10 cellular contexts compared by ENCODE assay signal in the genomic region with DNA sequence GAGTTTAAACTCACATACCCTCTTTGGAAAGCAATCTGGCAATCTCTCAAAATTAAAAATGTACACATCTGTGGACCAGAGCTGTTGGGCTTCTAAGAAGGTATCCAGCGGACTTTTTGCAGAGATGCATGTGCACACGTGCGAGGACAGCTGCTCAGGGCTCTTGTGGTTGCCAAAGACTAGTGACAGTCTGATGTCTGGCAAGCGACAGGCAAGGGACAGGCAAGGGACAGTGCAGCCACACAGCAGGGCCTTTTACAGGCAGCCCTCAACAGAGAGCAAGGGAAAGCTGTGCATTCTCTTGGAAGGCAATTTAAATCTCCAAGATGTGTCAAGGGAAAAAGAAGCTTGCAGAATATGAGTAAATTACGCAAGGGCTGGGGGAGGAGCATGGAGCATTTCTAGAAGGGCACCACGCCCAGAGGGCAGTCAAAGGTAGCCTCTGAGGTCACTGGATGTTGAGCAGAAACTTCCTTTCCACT. TPM values are rescaled to one million over a fixed set of nuclear protein-coding genes. Genes with fewer than 3 reads are reported as not detected.
DNase-seq lines count a peak whose midpoint lies in the region; ATAC-seq and TF ChIP-seq lines count a peak whose summit lies in the region.
"Had no signal": no experiment of that assay in that cellular context is flagged by ENCODE, and none has a peak within 500 bp of the region (broad histone marks: within the 10 kb centered on the region; RNA-seq: fewer than 3 reads in every experiment).

No MANE protein-coding gene starts in this region.

- intact Hi-C loops in ascending aorta (cut with DNase I), result no loop called here

- no peak for ATAC-seq in HG02981 (IDR thresholded peaks at IDR 0.05; ENCODE audit: unreplicated experiment)
- ATAC-seq: left lobe of liver; stimulated activated memory B cell treated with anti-CD40 and anti-IgM and Interleukin-4, amounts not matched to agents 10 μg/mL and 1 μg/mL and 100 μg/mL, for 72 hours had no signal

- peak overlapping the region; percentile 90 for H3K27ac ChIP-seq in osteoblast (ENCODE audit: low read depth, low read length)
- no peak overlapping the region for H3K27ac ChIP-seq in ascending aorta

- DNase-seq in ELF-1 (ENCODE audit: low read depth, low spot score) (peak; percentile 60), OCI-M1 (lab: John Stamatoyannopoulos, UW) (peak; percentile 17), fibroblast of peridontal ligament (ENCODE audit: extremely low read depth) (peak; percentile 42), osteoblast (ENCODE audit: insufficient read length, low spot score, missing footprints) (peak; percentile 90), SKM-1 (lab: John Stamatoyannopoulos, UW; ENCODE audit: unreplicated experiment) (no peak), ascending aorta (ENCODE audit: low spot score in 2 of 2) (no peak)
- DNase-seq in activated T-cell treated with anti-CD3 and anti-CD28 coated beads, Interleukin-2, amount 50 U/mL, for 1 hour, result no peak

- peak overlapping the region; percentile 87 for H3K4me2 ChIP-seq in osteoblast (ENCODE audit: insufficient read depth, low read length)

- H3K4me3 ChIP-seq in osteoblast (ENCODE audit: insufficient read depth, low read length), result peak overlapping the region; percentile 61
- no peak overlapping the region for H3K4me3 ChIP-seq in ascending aorta

- H3K36me3 ChIP-seq in osteoblast (ENCODE audit: insufficient read depth, low read length) (no peaks in the 10 kb centered on the region), ascending aorta (no peaks in the 10 kb centered on the region)

- H3K27me3 ChIP-seq in osteoblast (ENCODE audit: insufficient read depth, low read length) (no peaks in the 10 kb centered on the region), ascending aorta (no peaks in the 10 kb centered on the region)

- TF ChIP-seq CTCF in osteoblast (IDR thresholded peaks at IDR 0.05; ENCODE audit: extremely low read depth, low read depth, low read length) (no peak), ascending aorta (IDR thresholded peaks at IDR 0.05) (no peak)

- peaks cover 45% of the 10 kb centered on the region for H3K4me1 ChIP-seq in osteoblast (ENCODE audit: insufficient read depth, low read length)
- H3K4me1 ChIP-seq in ascending aorta, result peaks cover 0 to 4% of the 10 kb centered on the region in 2 donors

- peaks cover 34% of the 10 kb centered on the region for H4K20me1 ChIP-seq in osteoblast (ENCODE audit: insufficient read depth, low read length)

- peaks cover 41% of the 10 kb centered on the region for H3K79me2 ChIP-seq in osteoblast (ENCODE audit: insufficient read depth, low read length)

- no peak overlapping the region for H2AFZ ChIP-seq in osteoblast (ENCODE audit: low read length)

- H3K9me3 ChIP-seq in osteoblast (ENCODE audit: low read depth, low read length), result no peaks in the 10 kb centered on the region
- no peaks in the 10 kb centered on the region for H3K9me3 ChIP-seq in ascending aorta

RNA-seq across cellular contexts. Expression of gene GFPT2, which starts 9.2 kb away (rescaled TPM):
- total RNA-seq in osteoblast, result 30.4 and 39.5 TPM in 2 replicates
- 25.2 TPM for total RNA-seq in ascending aorta

RNA-seq across cellular contexts. Expression of gene MAPK9, which starts 52.0 kb away (rescaled TPM):
- total RNA-seq in osteoblast, result 31.8 and 36.8 TPM in 2 replicates
- total RNA-seq in ascending aorta, result 12.9 TPM

Comparison
In these comparisons a context has a peak if more than half of its experiments do, and no peak if none do; other contexts are left out.
1. DNase-seq: peak in ELF-1 (single experiment), OCI-M1 (single experiment), fibroblast of peridontal ligament (single experiment) and osteoblast (single experiment); none in SKM-1 (single experiment), activated T-cell treated with anti-CD3 and anti-CD28 coated beads, Interleukin-2, amount 50 U/mL, for 1 hour (single experiment) and ascending aorta (0 of 2).